Comparison of ENCODE assay signal across 10 cellular contexts in the genomic region with DNA sequence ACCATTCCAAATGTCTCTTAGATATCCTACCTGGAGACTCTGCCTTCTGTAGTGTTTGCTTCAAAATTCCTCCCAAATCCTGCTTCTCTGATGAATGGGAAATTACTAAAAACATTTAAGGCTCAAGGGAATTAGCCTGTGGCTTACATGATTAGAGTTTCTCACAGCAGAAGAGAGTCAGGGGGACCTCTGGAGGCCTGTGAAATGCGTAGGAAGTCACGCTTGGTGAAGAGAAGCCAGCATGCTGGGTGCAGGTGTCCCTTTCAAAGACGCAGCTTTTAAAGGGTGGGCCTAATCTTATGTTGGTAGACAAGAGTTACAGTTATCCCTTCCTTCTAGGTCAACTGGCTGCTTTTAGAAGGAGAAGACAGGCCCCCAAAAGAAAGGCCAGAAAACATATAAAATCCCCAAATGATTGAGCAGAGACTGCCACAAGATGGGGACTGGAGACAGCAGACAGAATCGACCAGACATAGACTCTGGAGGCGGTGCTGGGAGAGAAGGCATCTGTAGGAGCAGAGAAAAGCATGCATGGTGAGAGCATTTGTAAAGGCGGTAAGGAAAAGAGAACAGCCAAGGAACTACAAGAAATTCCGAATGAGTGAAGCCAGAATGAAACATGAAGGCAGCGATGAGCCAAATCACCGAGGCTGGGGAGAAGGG. TPM values are rescaled to one million over a fixed set of nuclear protein-coding genes. Genes with fewer than 3 reads are reported as not detected.
A peak's percentile ranks its signal among the peaks of the same experiment; 100 is the strongest.
DNase-seq lines count a peak whose midpoint lies in the region; ATAC-seq and TF ChIP-seq lines count a peak whose summit lies in the region.
"Had no signal": no experiment of that assay in that cellular context is flagged by ENCODE, and none has a peak within 500 bp of the region (broad histone marks: within the 10 kb centered on the region; RNA-seq: fewer than 3 reads in every experiment).

No MANE protein-coding gene starts in this region.

- peaks cover 11 to 62% (median 49%) of the 10 kb centered on the region in 4 donors for H3K36me3 ChIP-seq in liver (ENCODE audit: control insufficient read depth in 4 of 4, insufficient read depth in 3 of 4, low read depth in 1 of 4, low read length in 3 of 4)

- H3K9me3 ChIP-seq in liver (ENCODE audit: control insufficient read depth in 4 of 4, low read length in 3 of 4) = no peaks in the 10 kb centered on the region

- peaks cover under 1 to 5% (median 3%) of the 10 kb centered on the region in 4 donors for H3K4me1 ChIP-seq in liver (ENCODE audit: control insufficient read depth in 4 of 4, insufficient read depth in 4 of 4, low read length in 3 of 4)

- no peaks in the 10 kb centered on the region for H3K27me3 ChIP-seq in liver (ENCODE audit: control insufficient read depth in 4 of 4, insufficient read depth in 4 of 4, low read length in 3 of 4)

- DNase-seq in GM12864 (ENCODE audit: low read depth) (no peak), GOT3 (lab: John Stamatoyannopoulos, UW) (no peak), NOMO-1 treated with dmso at 0.1 percent for 144 hours (lab: John Stamatoyannopoulos, UW; ENCODE audit: unreplicated experiment) (no peak), DMS153 treated with DMSO at 0.1 percent for 48 hours (lab: John Stamatoyannopoulos, UW; ENCODE audit: unreplicated experiment) (no peak), DMS153 (lab: John Stamatoyannopoulos, UW) (no peak)
- DNase-seq: cortex of kidney, mesenchymal stem cell had no signal

- peak; percentile 50 for ATAC-seq in GM19438 (IDR thresholded peaks at IDR 0.05; ENCODE audit: low read depth, unreplicated experiment)
- peak; percentile 47 for ATAC-seq in HG03457 (IDR thresholded peaks at IDR 0.05; ENCODE audit: unreplicated experiment)

- no peak overlapping the region for H3K9ac ChIP-seq in liver (ENCODE audit: low read depth in 1 of 2, low read length in 2 of 2)

- H3K27ac ChIP-seq in liver (ENCODE audit: low read depth in 1 of 2, low read length in 2 of 2) = no peak overlapping the region

- TF ChIP-seq RAD21 in liver (IDR thresholded peaks at IDR 0.05) = peak; percentile 5 to 27

- peak; percentile 16 for TF ChIP-seq CTCF in GM12864 (IDR thresholded peaks at IDR 0.05; ENCODE audit: low read depth, low read length, missing control alignments)
- no peak for TF ChIP-seq CTCF in liver (IDR thresholded peaks at IDR 0.05; ENCODE audit: low read depth, low read length, missing input control)

- 88% methylated on average over 9 of the region's 9 CpGs for WGBS in liver

- H3K4me3 ChIP-seq in GM12864 (ENCODE audit: low read depth, low read length) = no peak overlapping the region
- no peak overlapping the region for H3K4me3 ChIP-seq in liver (ENCODE audit: low read depth in 1 of 3, low read length in 3 of 3)

TF ChIP-seq in liver, 16 proteins besides CTCF, POLR2A, EP300 and RAD21:
- TF ChIP-seq SP1 (IDR thresholded peaks at IDR 0.05) = no peak
- no peak for TF ChIP-seq TAF1 (conservative IDR thresholded peaks at IDR 0.05)
- TF ChIP-seq RXRA (IDR thresholded peaks at IDR 0.05) = no peak
TF ChIP-seq in liver: peak in this region for 0.

RNA-seq across cellular contexts. Expression of a gene that starts 42.3 kb away (rescaled TPM):
- 10 to 100 TPM; 27.3 to 58.1 TPM for total RNA-seq in liver
- polyA plus RNA-seq in liver = 10 to 100 TPM; 25.9 to 59.8 TPM

RNA-seq across cellular contexts. Expression of a gene that starts 48.4 kb away (rescaled TPM):
- 10 to 100 TPM; 12.3 to 14.2 TPM for total RNA-seq in liver
- polyA plus RNA-seq in liver = 1 to 10 TPM; 5.3 to 6.7 TPM
